ENCODE assay signal across 8 cellular contexts in genomic region chr9:123929177-123929869, GRCh38. TPM values are rescaled to one million over a fixed set of nuclear protein-coding genes. Genes with fewer than 3 reads are reported as not detected.
A peak's percentile ranks its signal among the peaks of the same experiment; 100 is the strongest.
DNase-seq lines count a peak whose midpoint lies in the region; ATAC-seq and TF ChIP-seq lines count a peak whose summit lies in the region.

No MANE protein-coding gene starts in this region.

- TF ChIP-seq CTCF in LNCaP clone FGC (IDR thresholded peaks at IDR 0.05; ENCODE audit: control insufficient read depth, extremely low read depth, insufficient read depth) (no peak), heart left ventricle (IDR thresholded peaks at IDR 0.05) (no peak), retinal pigment epithelial cell (conservative IDR thresholded peaks at IDR 0.05; ENCODE audit: low read depth, low read length) (no peak)

- no peaks in the 10 kb centered on the region for H3K27me3 ChIP-seq in heart left ventricle

- DNase-seq in GM03348 (ENCODE audit: low spot score): peak; percentile 24
- no peak for DNase-seq in LNCaP clone FGC (ENCODE audit: low read depth)
- peak; percentile 13 for DNase-seq in activated T-helper 9 cell treated with anti-CD3 and anti-CD28 coated beads, Interleukin-2, amount 50 U/mL, for 16 hours (ENCODE audit: low read depth)
- peak in 2 of 5 donors; percentile 13 to 41 for DNase-seq in heart left ventricle
- no peak for DNase-seq in retinal pigment epithelial cell (ENCODE audit: low read depth)
- DNase-seq in AG20443 (ENCODE audit: low spot score): no peak
- DNase-seq in NCI-H1694 (lab: John Stamatoyannopoulos, UW): no peak

- H3K36me3 ChIP-seq in heart left ventricle: no peaks in the 10 kb centered on the region

- no peak for TF ChIP-seq POLR2A in heart left ventricle (IDR thresholded peaks at IDR 0.05)

- peak; percentile 11 for ATAC-seq in GM21528 (IDR thresholded peaks at IDR 0.05; ENCODE audit: low FRiP score, unreplicated experiment)
- no peak for ATAC-seq in heart left ventricle

- intact Hi-C loops in heart left ventricle (cut with DNase I): loop anchor here in 3 of 10 donors (2.0 to 10.0 kb wide), 5 partner anchors 67 to 385 kb away; no protein-coding TSS in a partner anchor

- WGBS in heart left ventricle, 4 donors: 2 to 6% (median 4%) methylated on average over 18 to 50 of the region's 50 CpGs

- peaks cover 0 to under 1% (median 0%) of the 10 kb centered on the region in 12 donors for H3K9me3 ChIP-seq in heart left ventricle

- peaks cover 0 to 47% (median 15%) of the 10 kb centered on the region in 12 donors for H3K4me1 ChIP-seq in heart left ventricle

- H3K4me3 ChIP-seq in LNCaP clone FGC (ENCODE audit: low read depth, low read length) (peak overlapping the region; percentile 70), heart left ventricle (peak overlapping the region; percentile 63 to 94 (median 78)), retinal pigment epithelial cell (ENCODE audit: low read length) (peak overlapping the region; percentile 64)

- H3K27ac ChIP-seq in heart left ventricle: peak overlapping the region in 11 of 12 donors; percentile 41 to 85 (median 70)

RNA-seq across cellular contexts. Expression of gene DENND1A, which starts 0.6 kb away (rescaled TPM):
- total RNA-seq in heart left ventricle: 10 to 100 TPM; 10.6 to 24.0 (median 15.7) TPM
- 10 to 100 TPM in 1 of 2 donors, 1 to 10 TPM in 1; 9.8 to 14.7 TPM for polyA plus RNA-seq in heart left ventricle

Comparison
In these comparisons a context has a peak if more than half of its experiments do, and no peak if none do; other contexts are left out.
1. DNase-seq: peak in GM03348 (single experiment) and activated T-helper 9 cell treated with anti-CD3 and anti-CD28 coated beads, Interleukin-2, amount 50 U/mL, for 16 hours (single experiment); none in LNCaP clone FGC (single experiment), retinal pigment epithelial cell (single experiment), AG20443 (single experiment) and NCI-H1694 (single experiment).
2. Peak in every context shown above with its lines, with median percentiles within 50 percentile points of each other: H3K4me3 ChIP-seq.